Comparison of ENCODE assay signal across 8 cellular contexts in the genomic region with DNA sequence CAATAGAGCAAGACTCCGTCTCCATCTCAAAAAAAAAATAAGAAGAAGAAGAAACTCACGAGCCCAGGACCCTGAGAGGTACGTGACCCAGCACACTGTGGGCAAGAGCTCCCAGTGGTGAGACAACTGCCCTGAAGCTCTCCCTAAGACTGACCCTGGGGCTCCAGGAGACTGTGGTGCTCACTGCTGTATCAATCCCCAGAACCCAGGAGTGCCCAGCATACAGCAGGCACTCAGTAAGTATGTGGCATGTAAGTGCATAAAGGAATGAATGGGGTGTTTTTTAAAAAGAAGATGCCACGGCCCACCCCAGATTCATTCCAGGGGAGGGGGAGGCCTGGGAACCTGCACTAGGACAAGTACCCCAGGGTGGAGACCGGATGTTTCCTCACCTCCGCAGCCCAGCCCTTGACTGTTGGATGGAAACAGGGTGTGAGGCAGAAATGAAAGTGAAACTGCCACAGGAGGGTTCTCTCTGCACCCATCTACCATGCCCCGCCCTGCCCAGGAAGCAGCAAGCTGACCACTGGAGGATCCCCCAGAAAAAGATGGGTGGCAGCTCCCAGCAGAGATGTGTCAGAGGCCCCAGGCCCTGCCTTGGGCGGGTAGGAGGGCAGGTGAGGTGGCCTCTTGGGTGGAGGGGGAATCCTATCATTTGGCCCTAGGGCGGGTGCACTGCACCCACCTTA. TPM values are rescaled to one million over a fixed set of nuclear protein-coding genes. Genes with fewer than 3 reads are reported as not detected.
DNase-seq lines count a peak whose midpoint lies in the region; ATAC-seq and TF ChIP-seq lines count a peak whose summit lies in the region.

No MANE protein-coding gene starts in this region.

- peak overlapping the region; percentile 37; the same call in 1 of the 2 replicates for H3K4me3 ChIP-seq in GM12865 (ENCODE audit: low read depth, low read length)
- H3K4me3 ChIP-seq in thoracic aorta, result peak overlapping the region; percentile 4
- H3K4me3 ChIP-seq in brain microvascular endothelial cell (ENCODE audit: low read depth, low read length), result no peak overlapping the region

- H3K27me3 Mint-ChIP-seq in immature natural killer cell (ENCODE audit: low read depth in 3 of 3), result peaks cover 0 to 8% (median 3%) of the 10 kb centered on the region in 3 donors
- no peaks in the 10 kb centered on the region for H3K27me3 Mint-ChIP-seq in progenitor cell of endocrine pancreas

- H3K4me1 Mint-ChIP-seq in immature natural killer cell (peaks cover 58 to 61% of the 10 kb centered on the region in 2 donors), progenitor cell of endocrine pancreas (ENCODE audit: low read depth) (peaks cover 28% of the 10 kb centered on the region)

- H3K27me3 ChIP-seq in thoracic aorta (replicated peaks; ENCODE audit: insufficient read depth) (no peaks in the 10 kb centered on the region), brain microvascular endothelial cell (replicated peaks) (no peaks in the 10 kb centered on the region)

- TF ChIP-seq CTCF in GM12865 (IDR thresholded peaks at IDR 0.05; ENCODE audit: insufficient read depth, low read depth, low read length, missing control alignments), result no peak
- no peak for TF ChIP-seq CTCF in thoracic aorta (IDR thresholded peaks at IDR 0.05)
- no peak for TF ChIP-seq CTCF in brain microvascular endothelial cell (IDR thresholded peaks at IDR 0.05; ENCODE audit: low read depth, low read length, missing control alignments)
- TF ChIP-seq CTCF in progenitor cell of endocrine pancreas (IDR thresholded peaks at IDR 0.05; ENCODE audit: unreplicated experiment), result no peak

- H3K9me3 Mint-ChIP-seq in immature natural killer cell (no peaks in the 10 kb centered on the region), progenitor cell of endocrine pancreas (ENCODE audit: low read depth) (no peaks in the 10 kb centered on the region)

- H3K4me3 Mint-ChIP-seq in immature natural killer cell (peak overlapping the region; percentile 75 to 88 (median 82)), progenitor cell of endocrine pancreas (ENCODE audit: low read depth) (no peak overlapping the region)

- H3K36me3 ChIP-seq in thoracic aorta (no peaks in the 10 kb centered on the region), brain microvascular endothelial cell (replicated peaks) (no peaks in the 10 kb centered on the region)

- no peaks in the 10 kb centered on the region for H3K9me3 ChIP-seq in thoracic aorta

- DNase-seq in GM12865 (ENCODE audit: low read depth) (peak; percentile 91), LoVo (ENCODE audit: low spot score) (peak; percentile 54), immature natural killer cell (peak; percentile 77), thoracic aorta (ENCODE audit: low spot score) (no peak), brain microvascular endothelial cell (no peak), progenitor cell of endocrine pancreas (ENCODE audit: low spot score, unreplicated experiment) (no peak)
- DNase-seq in activated CD8-positive, alpha-beta memory T cell treated with anti-CD3 and anti-CD28 coated beads for 24 hours, result peak; percentile 80

- in situ Hi-C loops in brain microvascular endothelial cell (cut with HindIII; ENCODE audit: low pct_ligation_motif_present, low sequenced_read_pairs), result no loop called here

- H3K36me3 Mint-ChIP-seq in immature natural killer cell (no peaks in the 10 kb centered on the region), progenitor cell of endocrine pancreas (ENCODE audit: insufficient read depth) (no peaks in the 10 kb centered on the region)

- H3K4me1 ChIP-seq in thoracic aorta (ENCODE audit: control insufficient read depth in 1 of 2, low read depth in 2 of 2), result no peaks in the 10 kb centered on the region

- H3K27ac Mint-ChIP-seq in immature natural killer cell, result peak overlapping the region; percentile 89 to 97 (median 94)
- no peak overlapping the region for H3K27ac Mint-ChIP-seq in progenitor cell of endocrine pancreas

- no peak overlapping the region for H3K27ac ChIP-seq in thoracic aorta
- H3K27ac ChIP-seq in brain microvascular endothelial cell, result no peak overlapping the region

- peak; percentile 87 for ATAC-seq in GM21723 (IDR thresholded peaks at IDR 0.05; ENCODE audit: unreplicated experiment)
- no peak for ATAC-seq in thoracic aorta (ENCODE audit: insufficient number of reproducible peaks, low FRiP score, low read depth)

RNA-seq across cellular contexts. Expression of a gene that starts 12.2 kb away (rescaled TPM):
- polyA plus RNA-seq in immature natural killer cell, result 10 to 100 TPM; 19.5 to 53.0 (median 21.7) TPM
- total RNA-seq in thoracic aorta (10 to 100 TPM; 53.8 to 85.0 TPM), progenitor cell of endocrine pancreas (71.3 and 72.0 TPM in 2 replicates)

Comparison
In these comparisons a context has a peak if more than half of its experiments do, and no peak if none do; other contexts are left out.
1. DNase-seq: peak in GM12865 (single experiment), LoVo (single experiment), activated CD8-positive, alpha-beta memory T cell treated with anti-CD3 and anti-CD28 coated beads for 24 hours (single experiment) and immature natural killer cell (3 of 3); none in thoracic aorta (single experiment), brain microvascular endothelial cell (single experiment) and progenitor cell of endocrine pancreas (single experiment).